8 cellular contexts compared by ENCODE assay signal in genomic region chr19:19661675-19662251, GRCh38. TPM values are rescaled to one million over a fixed set of nuclear protein-coding genes. Genes with fewer than 3 reads are reported as not detected.
DNase-seq lines count a peak whose midpoint lies in the region; ATAC-seq, FAIRE-seq and TF ChIP-seq lines count a peak whose summit lies in the region.

No MANE protein-coding gene starts in this region.

- H3K9me3 ChIP-seq in IMR-90 (ENCODE audit: control insufficient read depth, insufficient read depth, low read length) (no peaks in the 10 kb centered on the region), mesenchymal stem cell (ENCODE audit: control insufficient read depth, low read length) (no peaks in the 10 kb centered on the region), adrenal gland (replicated peaks in 1 of 3) (no peaks in the 10 kb centered on the region)

- H4K5ac ChIP-seq in IMR-90 (ENCODE audit: low read depth, low read length): no peak overlapping the region

- no peak overlapping the region for H2AFZ ChIP-seq in IMR-90 (replicated peaks; ENCODE audit: low read length, poor library complexity)
- H2AFZ ChIP-seq in mesenchymal stem cell (ENCODE audit: low read depth, low read length): no peak overlapping the region

- no peak overlapping the region for H3K4ac ChIP-seq in IMR-90 (ENCODE audit: low read depth, low read length)
- no peak overlapping the region for H3K4ac ChIP-seq in mesenchymal stem cell (ENCODE audit: low read depth in 1 of 2, low read length in 2 of 2)

- H2BK5ac ChIP-seq in IMR-90 (ENCODE audit: low read depth, low read length, poor library complexity, severe bottlenecking) (no peak overlapping the region), mesenchymal stem cell (ENCODE audit: low read depth, low read length, poor library complexity, severe bottlenecking) (no peak overlapping the region)

- no peak overlapping the region for H2BK20ac ChIP-seq in IMR-90 (ENCODE audit: low read depth, low read length)

- H3K9me1 ChIP-seq in IMR-90 (ENCODE audit: insufficient read depth, low read length): peaks cover 22% of the 10 kb centered on the region

- CTCF ChIA-PET in IMR-90 (lab: Yijun Ruan, JAX): no interaction called here

- H3K23ac ChIP-seq in IMR-90 (ENCODE audit: low read depth, low read length): no peak overlapping the region
- no peak overlapping the region for H3K23ac ChIP-seq in mesenchymal stem cell (ENCODE audit: low read length in 2 of 2)

- intact Hi-C loops in IMR-90 (cut with micrococcal nuclease): loop anchor here (2.0 kb wide), 1 partner anchor 115 kb away; no protein-coding TSS in a partner anchor
- intact Hi-C loops in adrenal gland (cut with DNase I): no loop called here

- H3K4me2 ChIP-seq in IMR-90 (ENCODE audit: low read depth, low read length) (peak overlapping the region; percentile 92; the same call in 1 of the 2 replicates), mesenchymal stem cell (ENCODE audit: low read length, poor library complexity, severe bottlenecking) (peak overlapping the region; percentile 2)

- no TSS peak for BruUV-seq in IMR-90 (replicated peaks; lab: Mats Ljungman, UMichigan)

- FAIRE-seq in RCC 7860 (lab: Jason Lieb, UNC): no peak

- POLR2A ChIA-PET in IMR-90 (lab: Charles Lee; ENCODE audit: unreplicated experiment): interaction anchor here (0.5 kb wide), 1 partner anchor 85 kb away, joined by 3 read pairs; no protein-coding TSS in a partner anchor

- H3K4me1 ChIP-seq in IMR-90 (ENCODE audit: control insufficient read depth, insufficient read depth, low read length) (peaks cover 7% of the 10 kb centered on the region; the same call in 1 of the 2 replicates), mesenchymal stem cell (ENCODE audit: control insufficient read depth, insufficient read depth, low read depth, low read length) (peaks cover 17% of the 10 kb centered on the region), adrenal gland (replicated peaks in 1 of 2) (peaks cover 12 to 22% of the 10 kb centered on the region in 2 donors)

- dilution Hi-C loops in IMR-90 (cut with HindIII; ENCODE audit: low sequenced_read_pairs, unreplicated experiment): no loop called here

- TF ChIP-seq POLR2A in IMR-90 (IDR thresholded peaks at IDR 0.05; ENCODE audit: low read depth, low read length) (no peak), adrenal gland (IDR thresholded peaks at IDR 0.05) (no peak)

- H3K79me1 ChIP-seq in IMR-90 (ENCODE audit: low read depth in 1 of 2, low read length in 2 of 2) (peaks cover 20 to 42% of the 10 kb centered on the region in 2 experiments), mesenchymal stem cell (replicated peaks; ENCODE audit: low read length, poor library complexity, severe bottlenecking) (peaks cover 18% of the 10 kb centered on the region)

- no peak overlapping the region for H2BK12ac ChIP-seq in mesenchymal stem cell (ENCODE audit: low read length in 2 of 2)

- WGBS in IMR-90 (ENCODE audit: extremely low coverage in 2 of 2, insufficient read length in 1 of 2), 2 experiments: 60% methylated on average over 1 of the region's 18 CpGs; no CpG with 5 or more reads in 1 of the 2 experiments
- WGBS in mesenchymal stem cell: 94% methylated on average over 17 of the region's 18 CpGs
- 71 to 78% (median 73%) methylated on average over 18 of the region's 18 CpGs for WGBS in adrenal gland, 4 donors

- peak; percentile 3 for DNase-seq in GM03348 (ENCODE audit: low spot score)
- no peak for DNase-seq in IMR-90
- peak; percentile 36 for DNase-seq in activated CD4-positive, alpha-beta T cell treated with anti-CD3 and anti-CD28 coated beads, Interleukin-2, amount 50 U/mL, for 1 hour
- no peak for DNase-seq in mesenchymal stem cell
- no peak for DNase-seq in left lobe of liver (ENCODE audit: low spot score)
- no peak for DNase-seq in RCC 7860 (ENCODE audit: low spot score)
- no peak for DNase-seq in adrenal gland

- ATAC-seq in GM21360 (IDR thresholded peaks at IDR 0.05; ENCODE audit: unreplicated experiment) (peak; percentile 36), IMR-90 (ENCODE audit: low read depth) (no peak), left lobe of liver (no peak)

- no peak overlapping the region for H2BK120ac ChIP-seq in IMR-90 (ENCODE audit: low read depth, low read length)
- no peak overlapping the region for H2BK120ac ChIP-seq in mesenchymal stem cell (ENCODE audit: low read depth, low read length)

- H4K91ac ChIP-seq in IMR-90 (ENCODE audit: insufficient read depth, low read depth, low read length): no peak overlapping the region
- no peak overlapping the region for H4K91ac ChIP-seq in mesenchymal stem cell (ENCODE audit: low read length)

- no peak overlapping the region for H3K18ac ChIP-seq in IMR-90 (ENCODE audit: low read depth, low read length)
- H3K18ac ChIP-seq in mesenchymal stem cell (ENCODE audit: low read depth in 1 of 2, low read length in 2 of 2): no peak overlapping the region

- TF ChIP-seq RAD21 in IMR-90 (IDR thresholded peaks at IDR 0.05; ENCODE audit: low read length): no peak

- H3K27me3 ChIP-seq in IMR-90 (ENCODE audit: control insufficient read depth, insufficient read depth, low read length): no peaks in the 10 kb centered on the region
- no peaks in the 10 kb centered on the region for H3K27me3 ChIP-seq in mesenchymal stem cell (ENCODE audit: control insufficient read depth in 1 of 2, insufficient read depth in 1 of 2, low read length in 2 of 2)
- H3K27me3 ChIP-seq in adrenal gland: no peaks in the 10 kb centered on the region

- H4K8ac ChIP-seq in IMR-90 (ENCODE audit: low read depth in 2 of 2, low read length in 2 of 2) (no peak overlapping the region), mesenchymal stem cell (ENCODE audit: low read length) (no peak overlapping the region)

- peaks cover 30% of the 10 kb centered on the region for H3K36me3 ChIP-seq in IMR-90 (ENCODE audit: control insufficient read depth, insufficient read depth, low read length)
- peaks cover 38 to 41% of the 10 kb centered on the region in 2 experiments for H3K36me3 ChIP-seq in mesenchymal stem cell (ENCODE audit: control insufficient read depth in 1 of 2, insufficient read depth in 2 of 2, low read depth in 1 of 2, low read length in 2 of 2)
- peaks cover 0 to 31% of the 10 kb centered on the region in 2 donors for H3K36me3 ChIP-seq in adrenal gland (replicated peaks in 1 of 2)

- TF ChIP-seq CTCF in IMR-90 (conservative IDR thresholded peaks at IDR 0.05; ENCODE audit: low read depth, low read length) (no peak), adrenal gland (IDR thresholded peaks at IDR 0.05) (no peak)

- H3K27ac ChIP-seq in IMR-90 (ENCODE audit: insufficient read depth, low read length) (no peak overlapping the region), mesenchymal stem cell (ENCODE audit: low read length, poor library complexity, severe bottlenecking) (no peak overlapping the region), adrenal gland (no peak overlapping the region)

- H3K9ac ChIP-seq in IMR-90 (ENCODE audit: low read depth, low read length): no peak overlapping the region
- peak overlapping the region; percentile 96 for H3K9ac ChIP-seq in mesenchymal stem cell (ENCODE audit: low read length)

- peaks cover 38% of the 10 kb centered on the region for H4K20me1 ChIP-seq in IMR-90 (ENCODE audit: insufficient read depth, low read length)

- H3K4me3 ChIP-seq in IMR-90 (ENCODE audit: insufficient read depth, low read depth, low read length) (no peak overlapping the region), mesenchymal stem cell (ENCODE audit: insufficient read depth in 1 of 2, low read depth in 1 of 2, low read length in 2 of 2) (peak overlapping the region in 1 of 2 experiments; percentile 99), adrenal gland (no peak overlapping the region)

- H3K56ac ChIP-seq in IMR-90 (ENCODE audit: extremely low read depth, insufficient read depth, low read length): no peak overlapping the region

- no peak overlapping the region for H2AK5ac ChIP-seq in IMR-90 (ENCODE audit: low read depth, low read length)
- H2AK5ac ChIP-seq in mesenchymal stem cell (ENCODE audit: low read length, severe bottlenecking): no peak overlapping the region

- in situ Hi-C loops in IMR-90 (cut with MboI; ENCODE audit: low sequenced_read_pairs): no loop called here

- H2AK9ac ChIP-seq in IMR-90 (replicated peaks; ENCODE audit: low read depth, low read length, poor library complexity): no peak overlapping the region

- H2BK15ac ChIP-seq in IMR-90 (ENCODE audit: low read depth, low read length) (no peak overlapping the region), mesenchymal stem cell (ENCODE audit: low read depth, poor library complexity, severe bottlenecking) (no peak overlapping the region)

- no peak overlapping the region for H3K14ac ChIP-seq in IMR-90 (replicated peaks; ENCODE audit: low read depth, low read length)
- no peak overlapping the region for H3K14ac ChIP-seq in mesenchymal stem cell (ENCODE audit: low read length in 2 of 2)

RNA-seq across cellular contexts. Expression of gene ATP13A1, which starts 1.7 kb away (rescaled TPM):
- 13.3 and 15.8 TPM in 2 replicates for total RNA-seq in IMR-90 (2012; rRNA removed)
- 43.8 and 44.3 TPM in 2 replicates for polyA plus RNA-seq in IMR-90 (2012; rRNA removed)
- polyA plus RNA-seq in IMR-90 (2012; cell fraction: cytosol; rRNA removed): 23.5 and 30.6 TPM in 2 replicates
- 153 and 499 TPM in 2 replicates for polyA plus RNA-seq in IMR-90 (2012; cell fraction: nucleus; rRNA removed; ENCODE audit: low replicate concordance)
- polyA plus RNA-seq in mesenchymal stem cell (2013, experiment 1 of 2): 30.7 TPM
- 29.8 TPM for polyA plus RNA-seq in mesenchymal stem cell (2013, experiment 2 of 2)
- total RNA-seq in left lobe of liver: 34.2 TPM
- 100 to 1,000 TPM in 4 of 8 donors, 10 to 100 TPM in 4; 51.6 to 195 (median 97.2) TPM for total RNA-seq in adrenal gland
- polyA plus RNA-seq in adrenal gland: 100 to 1,000 TPM in 2 of 3 donors, 10 to 100 TPM in 1; 18.7 to 132 (median 103) TPM

RNA-seq across cellular contexts. Expression of gene ZNF101, which starts 6.9 kb away (rescaled TPM):
- total RNA-seq in IMR-90 (2012; rRNA removed) (7.3 and 8.3 TPM in 2 replicates), left lobe of liver (3.4 TPM), adrenal gland (1 to 10 TPM; 1.3 to 9.8 (median 6.8) TPM)
- polyA plus RNA-seq in IMR-90 (2012; rRNA removed) (2.2 and 2.8 TPM in 2 replicates), adrenal gland (10 to 100 TPM in 1 of 3 donors, 1 to 10 TPM in 2; 6.0 to 11.8 (median 6.2) TPM)
- 0.52 and 0.77 TPM in 2 replicates for polyA plus RNA-seq in IMR-90 (2012; cell fraction: cytosol; rRNA removed)
- 1.1 and 3.7 TPM in 2 replicates for polyA plus RNA-seq in IMR-90 (2012; cell fraction: nucleus; rRNA removed; ENCODE audit: low replicate concordance)
- 5.0 TPM for polyA plus RNA-seq in mesenchymal stem cell (2013, experiment 1 of 2)
- 5.0 TPM for polyA plus RNA-seq in mesenchymal stem cell (2013, experiment 2 of 2)

RNA-seq across cellular contexts. Expression of gene GMIP, which starts 18.3 kb away (rescaled TPM):
- total RNA-seq in IMR-90 (2012; rRNA removed): 4.1 and 4.4 TPM in 2 replicates
- 10.9 and 11.0 TPM in 2 replicates for polyA plus RNA-seq in IMR-90 (2012; rRNA removed)
- 6.2 and 7.6 TPM in 2 replicates for polyA plus RNA-seq in IMR-90 (2012; cell fraction: cytosol; rRNA removed)
- polyA plus RNA-seq in IMR-90 (2012; cell fraction: nucleus; rRNA removed; ENCODE audit: low replicate concordance): 54.8 and 78.0 TPM in 2 replicates
- 10.7 TPM for polyA plus RNA-seq in mesenchymal stem cell (2013, experiment 1 of 2)
- 9.9 TPM for polyA plus RNA-seq in mesenchymal stem cell (2013, experiment 2 of 2)
- total RNA-seq in left lobe of liver: 3.7 TPM
- total RNA-seq in adrenal gland: 10 to 100 TPM in 5 of 8 donors, 1 to 10 TPM in 3; 5.6 to 17.0 (median 10.6) TPM
- 10 to 100 TPM in 1 of 3 donors, 1 to 10 TPM in 2; 2.7 to 13.8 (median 3.2) TPM for polyA plus RNA-seq in adrenal gland

RNA-seq across cellular contexts. Expression of gene LPAR2, which starts 33.7 kb away (rescaled TPM):
- under 0.01 and 0.28 TPM in 2 replicates for total RNA-seq in IMR-90 (2012; rRNA removed)
- 4.1 and 5.4 TPM in 2 replicates for polyA plus RNA-seq in IMR-90 (2012; rRNA removed)
- polyA plus RNA-seq in IMR-90 (2012; cell fraction: cytosol; rRNA removed): 0.51 and 2.1 TPM in 2 replicates
- 64.5 and 113 TPM in 2 replicates for polyA plus RNA-seq in IMR-90 (2012; cell fraction: nucleus; rRNA removed; ENCODE audit: low replicate concordance)
- polyA plus RNA-seq in mesenchymal stem cell (2013, experiment 1 of 2): 4.7 TPM
- 4.4 TPM for polyA plus RNA-seq in mesenchymal stem cell (2013, experiment 2 of 2)
- 1.3 TPM for total RNA-seq in left lobe of liver
- total RNA-seq in adrenal gland: 1 to 10 TPM in 7 of 8 donors, under 1 TPM in 1; 0.95 to 5.1 (median 3.9) TPM
- 10 to 100 TPM in 1 of 3 donors, 1 to 10 TPM in 1, under 1 TPM in 1; 0.93 to 10.5 (median 3.8) TPM for polyA plus RNA-seq in adrenal gland

RNA-seq across cellular contexts. Expression of gene PBX4, which starts 43.3 kb away (rescaled TPM):
- 0.90 and 1.4 TPM in 2 replicates for total RNA-seq in IMR-90 (2012; rRNA removed)
- 2.8 and 2.9 TPM in 2 replicates for polyA plus RNA-seq in IMR-90 (2012; rRNA removed)
- polyA plus RNA-seq in IMR-90 (2012; cell fraction: cytosol; rRNA removed): 1.8 TPM in 2 replicates
- 16.5 and 21.4 TPM in 2 replicates for polyA plus RNA-seq in IMR-90 (2012; cell fraction: nucleus; rRNA removed; ENCODE audit: low replicate concordance)
- 1.1 TPM for polyA plus RNA-seq in mesenchymal stem cell (2013, experiment 1 of 2)
- 0.71 TPM for polyA plus RNA-seq in mesenchymal stem cell (2013, experiment 2 of 2)
- total RNA-seq in left lobe of liver: 0.18 TPM
- total RNA-seq in adrenal gland: under 1 TPM in 5 of 8 donors, not detected in 3; 0.28 to 0.86 (median 0.54) TPM
- 1 to 10 TPM in 2 of 3 donors, not detected in 1; 2.9 to 6.3 TPM for polyA plus RNA-seq in adrenal gland

Comparison
In these comparisons a context has a peak if more than half of its experiments do, and no peak if none do; other contexts are left out.
1. DNase-seq: peak in GM03348 (single experiment) and activated CD4-positive, alpha-beta T cell treated with anti-CD3 and anti-CD28 coated beads, Interleukin-2, amount 50 U/mL, for 1 hour (single experiment); none in IMR-90 (single experiment), mesenchymal stem cell (single experiment), left lobe of liver (single experiment), RCC 7860 (single experiment) and adrenal gland (0 of 7).